23 cellular contexts compared by ENCODE assay signal in genomic region chr18:21803495-21803894, GRCh38.
DNase-seq lines count a peak whose midpoint lies in the region; ATAC-seq and TF ChIP-seq lines count a peak whose summit lies in the region.
"Had no signal": no experiment of that assay in that cellular context is flagged by ENCODE, and none has a peak within 500 bp of the region (broad histone marks: within the 10 kb centered on the region; RNA-seq: fewer than 3 reads in every experiment).

No MANE protein-coding gene starts in this region.

- peaks cover 9 to 55% (median 23%) of the 10 kb centered on the region in 5 donors for H3K36me3 Mint-ChIP-seq in naive thymus-derived CD4-positive, alpha-beta T cell

- no peaks in the 10 kb centered on the region for H4K20me1 ChIP-seq in fibroblast of lung (ENCODE audit: control insufficient read depth, extremely low read depth, insufficient read depth, low read length)

- peaks cover 0 to 9% (median 0%) of the 10 kb centered on the region in 7 donors for H3K4me1 Mint-ChIP-seq in naive thymus-derived CD4-positive, alpha-beta T cell
- H3K4me1 Mint-ChIP-seq: GM23338, IgD-negative memory B cell had no signal

- peak; percentile 40 for DNase-seq in AG10803 (ENCODE audit: low read depth)
- peak; percentile 13 for DNase-seq in SKM-1 (lab: John Stamatoyannopoulos, UW; ENCODE audit: unreplicated experiment)
- DNase-seq in fibroblast of lung (ENCODE audit: low read depth in 2 of 2) = peak; percentile 8 to 55
- DNase-seq in dermis blood vessel endothelial cell = no peak
- no peak for DNase-seq in cardiac septum (ENCODE audit: low spot score)
- no peak for DNase-seq in naive thymus-derived CD4-positive, alpha-beta T cell
- DNase-seq in T1000 (lab: John Stamatoyannopoulos, UW) = no peak
- DNase-seq: activated CD8-positive, alpha-beta memory T cell treated with anti-CD3 and anti-CD28 coated beads, Interleukin-2, amount 10 ng/mL, durations not matched to agents 7 days and 5 days; activated effector memory CD4-positive, alpha-beta T cell treated with Interleukin-2 at 50 U/mL for 16 hours; amygdala; CD4-positive, alpha-beta T cell; cerebellar nuclear complex; effector memory CD8-positive, alpha-beta T cell; left lung; mucosa of descending colon; NCI-H526 treated with DMSO at 0.1 percent for 48 hours; PC-3; stimulated activated naive CD4-positive, alpha-beta T cell treated with Interleukin-2 at 50 U/mL for 16 hours had no signal

- H3K79me2 ChIP-seq in fibroblast of lung (ENCODE audit: control insufficient read depth, insufficient read depth, low read length) = no peaks in the 10 kb centered on the region

- no peak overlapping the region for H3K27ac Mint-ChIP-seq in naive thymus-derived CD4-positive, alpha-beta T cell
- H3K27ac Mint-ChIP-seq: activated CD8-positive, alpha-beta memory T cell treated with anti-CD3 and anti-CD28 coated beads, Interleukin-2, amount 10 ng/mL, durations not matched to agents 7 days and 5 days; CD4-positive, alpha-beta T cell; GM23338; IgD-negative memory B cell; type B pancreatic cell had no signal

- no peak overlapping the region for H3K4me2 ChIP-seq in fibroblast of lung (ENCODE audit: extremely low read depth, insufficient read depth, low read length)
- H3K4me2 ChIP-seq: GM23338 had no signal

- no peak overlapping the region for H3K9ac ChIP-seq in fibroblast of lung (ENCODE audit: insufficient read depth, low read length)

- CTCF ChIA-PET in naive thymus-derived CD4-positive, alpha-beta T cell (lab: Charles Lee) = interaction anchor here (0.8 kb wide), 1 partner anchor 225 kb away, joined by 3 read pairs; no protein-coding TSS in a partner anchor

- H3K27me3 ChIP-seq in fibroblast of lung (ENCODE audit: control insufficient read depth, insufficient read depth, low read length) = no peaks in the 10 kb centered on the region
- H3K27me3 ChIP-seq in naive thymus-derived CD4-positive, alpha-beta T cell (ENCODE audit: control insufficient read depth in 2 of 2, insufficient read depth in 2 of 2, low read length in 2 of 2) = no peaks in the 10 kb centered on the region
- H3K27me3 ChIP-seq: left lung, right atrium auricular region had no signal

- H2AFZ ChIP-seq in fibroblast of lung (ENCODE audit: low read length) = no peak overlapping the region
- H2AFZ ChIP-seq: GM23338 had no signal

- H3K4me3 Mint-ChIP-seq in naive thymus-derived CD4-positive, alpha-beta T cell = no peak overlapping the region
- H3K4me3 Mint-ChIP-seq: activated CD8-positive, alpha-beta memory T cell treated with anti-CD3 and anti-CD28 coated beads, Interleukin-2, amount 10 ng/mL, durations not matched to agents 7 days and 5 days; CD4-positive, alpha-beta T cell; effector memory CD8-positive, alpha-beta T cell; GM23338; IgD-negative memory B cell; type B pancreatic cell had no signal

- ATAC-seq in naive thymus-derived CD4-positive, alpha-beta T cell = no peak
- ATAC-seq: activated CD8-positive, alpha-beta memory T cell treated with anti-CD3 and anti-CD28 coated beads, Interleukin-2, amount 10 ng/mL, durations not matched to agents 7 days and 5 days; effector memory CD8-positive, alpha-beta T cell; GM23338; left lung; mucosa of descending colon; PC-3 had no signal

- TF ChIP-seq CTCF in AG10803 (conservative IDR thresholded peaks at IDR 0.05; ENCODE audit: low read length) (no peak), fibroblast of lung (conservative IDR thresholded peaks at IDR 0.05 in 1 of 2, IDR thresholded peaks at IDR 0.05 in 1 of 2; ENCODE audit: low read depth in 1 of 2, low read length in 2 of 2) (no peak)

- intact Hi-C loops in cardiac septum (cut with DNase I) = no loop called here
- intact Hi-C loops in naive thymus-derived CD4-positive, alpha-beta T cell (cut with micrococcal nuclease) = no loop called here

- H3K9me3 Mint-ChIP-seq in naive thymus-derived CD4-positive, alpha-beta T cell = peaks cover 0 to 2% (median 0%) of the 10 kb centered on the region in 11 donors
- H3K9me3 Mint-ChIP-seq: effector memory CD8-positive, alpha-beta T cell; GM23338; IgD-negative memory B cell had no signal

- no peaks in the 10 kb centered on the region for H3K36me3 ChIP-seq in fibroblast of lung (ENCODE audit: control insufficient read depth, insufficient read depth, low read length)
- peaks cover 0 to 5% (median 3%) of the 10 kb centered on the region in 3 experiments for H3K36me3 ChIP-seq in naive thymus-derived CD4-positive, alpha-beta T cell (ENCODE audit: control insufficient read depth in 2 of 3, insufficient read depth in 3 of 3, low read length in 3 of 3)
- H3K36me3 ChIP-seq: right atrium auricular region had no signal

- no peak for TF ChIP-seq EP300 in Ishikawa (IDR thresholded peaks at IDR 0.05; ENCODE audit: borderline replicate concordance)

- H3K27ac ChIP-seq in fibroblast of lung (ENCODE audit: insufficient read depth, low read length) = no peak overlapping the region
- no peak overlapping the region for H3K27ac ChIP-seq in naive thymus-derived CD4-positive, alpha-beta T cell (ENCODE audit: low read depth, low read length)
- H3K27ac ChIP-seq: right atrium auricular region had no signal

- H3K4me3 ChIP-seq in AG10803 (ENCODE audit: low read length) (no peak overlapping the region), fibroblast of lung (replicated peaks in 1 of 4; ENCODE audit: control extremely low read depth in 1 of 4, insufficient read depth in 1 of 4, low read depth in 3 of 4, low read length in 4 of 4) (no peak overlapping the region)
- H3K4me3 ChIP-seq in naive thymus-derived CD4-positive, alpha-beta T cell (ENCODE audit: low read length) = no peak overlapping the region
- H3K4me3 ChIP-seq: GM23338, left lung, mucosa of descending colon, right atrium auricular region had no signal

- no peaks in the 10 kb centered on the region for H3K27me3 Mint-ChIP-seq in naive thymus-derived CD4-positive, alpha-beta T cell
- H3K27me3 Mint-ChIP-seq: activated CD8-positive, alpha-beta memory T cell treated with anti-CD3 and anti-CD28 coated beads, Interleukin-2, amount 10 ng/mL, durations not matched to agents 7 days and 5 days; CD4-positive, alpha-beta T cell; effector memory CD8-positive, alpha-beta T cell; IgD-negative memory B cell; type B pancreatic cell had no signal

- POLR2A ChIA-PET in naive thymus-derived CD4-positive, alpha-beta T cell (lab: Charles Lee) = no interaction called here

- TF ChIP-seq RAD21 in Ishikawa (IDR thresholded peaks at IDR 0.05; ENCODE audit: low read depth) = no peak

- H3K9me3 ChIP-seq in fibroblast of lung (ENCODE audit: control insufficient read depth, insufficient read depth, low read depth, low read length) = no peaks in the 10 kb centered on the region
- no peaks in the 10 kb centered on the region for H3K9me3 ChIP-seq in naive thymus-derived CD4-positive, alpha-beta T cell (ENCODE audit: control insufficient read depth in 2 of 3, low read length in 3 of 3)
- H3K9me3 ChIP-seq: left lung, mucosa of descending colon, right atrium auricular region had no signal

- no peaks in the 10 kb centered on the region for H3K4me1 ChIP-seq in fibroblast of lung (ENCODE audit: control insufficient read depth, extremely low read depth, insufficient read depth, low read length)
- no peaks in the 10 kb centered on the region for H3K4me1 ChIP-seq in naive thymus-derived CD4-positive, alpha-beta T cell (ENCODE audit: control insufficient read depth in 2 of 2, insufficient read depth in 2 of 2, low read length in 2 of 2)

TF ChIP-seq in Ishikawa, 13 proteins besides CTCF, POLR2A, EP300 and RAD21:
- peak; percentile 89 for TF ChIP-seq CEBPB (IDR thresholded peaks at IDR 0.05)
- TF ChIP-seq, protein P1, sequence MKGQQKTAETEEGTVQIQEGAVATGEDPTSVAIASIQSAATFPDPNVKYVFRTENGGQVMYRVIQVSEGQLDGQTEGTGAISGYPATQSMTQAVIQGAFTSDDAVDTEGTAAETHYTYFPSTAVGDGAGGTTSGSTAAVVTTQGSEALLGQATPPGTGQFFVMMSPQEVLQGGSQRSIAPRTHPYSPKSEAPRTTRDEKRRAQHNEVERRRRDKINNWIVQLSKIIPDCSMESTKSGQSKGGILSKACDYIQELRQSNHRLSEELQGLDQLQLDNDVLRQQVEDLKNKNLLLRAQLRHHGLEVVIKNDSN (IDR thresholded peaks at IDR 0.05) = no peak

Comparison
In these comparisons a context has a peak if more than half of its experiments do, and no peak if none do; other contexts are left out.
1. DNase-seq: peak in AG10803 (single experiment), SKM-1 (single experiment) and fibroblast of lung (2 of 2); none in dermis blood vessel endothelial cell (single experiment), cardiac septum (single experiment), naive thymus-derived CD4-positive, alpha-beta T cell (0 of 9) and T1000 (single experiment).